In genomic region chr1:145993618-145994390, GRCh38 we compare ENCODE assay signal across 8 cellular contexts. TPM values are rescaled to one million over a fixed set of nuclear protein-coding genes. Genes with fewer than 3 reads are reported as not detected.
DNase-seq lines count a peak whose midpoint lies in the region; ATAC-seq and TF ChIP-seq lines count a peak whose summit lies in the region.

No MANE protein-coding gene starts in this region.

- no peaks in the 10 kb centered on the region for H3K9me3 ChIP-seq in BE2C
- no peaks in the 10 kb centered on the region for H3K9me3 ChIP-seq in MG63

- peak overlapping the region; percentile 97 for H3K4me3 Mint-ChIP-seq in natural killer cell

- H3K27me3 Mint-ChIP-seq in natural killer cell (ENCODE audit: low read depth in 2 of 2), result no peaks in the 10 kb centered on the region

- H3K27me3 ChIP-seq in BE2C (no peaks in the 10 kb centered on the region), MG63 (no peaks in the 10 kb centered on the region)

- H3K36me3 Mint-ChIP-seq in natural killer cell, result peaks cover 47% of the 10 kb centered on the region

- peak overlapping the region; percentile 97 for H3K27ac ChIP-seq in cingulate gyrus (ENCODE audit: low read depth, low read length)

- H3K36me3 ChIP-seq in BE2C (peaks cover 33% of the 10 kb centered on the region), MG63 (peaks cover 28% of the 10 kb centered on the region)

- H3K4me1 Mint-ChIP-seq in natural killer cell, result peaks cover 64 to 70% of the 10 kb centered on the region in 2 donors

- intact Hi-C loops in natural killer cell (cut with micrococcal nuclease), result loop anchor here (2.0 kb wide), 1 partner anchor 19 kb away; no protein-coding TSS in a partner anchor

- TF ChIP-seq CTCF in BE2C (IDR thresholded peaks at IDR 0.05; ENCODE audit: low read depth, low read length), result no peak
- TF ChIP-seq CTCF in natural killer cell (IDR thresholded peaks at IDR 0.05), result no peak

- H3K4me1 ChIP-seq in BE2C, result peaks cover 6% of the 10 kb centered on the region

- H3K27ac Mint-ChIP-seq in natural killer cell, result peak overlapping the region; percentile 97 to 99

- H3K9me3 Mint-ChIP-seq in natural killer cell, result no peaks in the 10 kb centered on the region

- DNase-seq in BE2C (no peak), MG63 (no peak), natural killer cell (no peak), inferior parietal cortex (ENCODE audit: extremely low spot score) (no peak), SIG-M5 treated with dmso at 0.1 percent for 504 hours (lab: John Stamatoyannopoulos, UW; ENCODE audit: unreplicated experiment) (no peak)
- DNase-seq in stimulated activated CD4-positive, alpha-beta T cell treated with anti-CD3 and anti-CD28 coated beads, Interleukin-4, amount 100 ng/mL, for 24 hours, result no peak

- peak overlapping the region; percentile 83 for H3K4me3 ChIP-seq in BE2C (ENCODE audit: low read depth, low read length)
- H3K4me3 ChIP-seq in MG63, result peak overlapping the region; percentile 56

- ATAC-seq in natural killer cell, result no peak
- no peak for ATAC-seq in HG03025 (IDR thresholded peaks at IDR 0.05; ENCODE audit: low FRiP score, unreplicated experiment)

RNA-seq across cellular contexts. Expression of gene TXNIP, which starts 2.6 kb away (rescaled TPM):
- polyA plus RNA-seq in BE2C (2012; ENCODE audit: insufficient read depth, insufficient read length, low read depth), result 13.2 TPM
- total RNA-seq in MG63 (2014; rRNA removed; shearing (Covaris generic); ENCODE audit: low replicate concordance), result 20.4 and 20.6 TPM in 2 replicates
- total RNA-seq in natural killer cell, result 1,000 to 10,000 TPM in 2 of 3 donors, 100 to 1,000 TPM in 1; 984 to 1,724 (median 1,422) TPM

RNA-seq across cellular contexts. Expression of gene HJV, which starts 27.7 kb away (rescaled TPM):
- not detected for polyA plus RNA-seq in BE2C (2012; ENCODE audit: insufficient read depth, insufficient read length, low read depth)
- total RNA-seq in MG63 (2014; rRNA removed; shearing (Covaris generic); ENCODE audit: low replicate concordance), result not detected in 2 replicates
- total RNA-seq in natural killer cell, result not detected

RNA-seq across cellular contexts. Expression of gene POLR3GL, which starts 29.3 kb away (rescaled TPM):
- 16.8 TPM for polyA plus RNA-seq in BE2C (2012; ENCODE audit: insufficient read depth, insufficient read length, low read depth)
- total RNA-seq in MG63 (2014; rRNA removed; shearing (Covaris generic); ENCODE audit: low replicate concordance), result 1.8 and 6.8 TPM in 2 replicates
- total RNA-seq in natural killer cell, result 10 to 100 TPM; 34.9 to 37.5 (median 37.4) TPM

RNA-seq across cellular contexts. Expression of gene ANKRD34A, which starts 29.4 kb away (rescaled TPM):
- polyA plus RNA-seq in BE2C (2012; ENCODE audit: insufficient read depth, insufficient read length, low read depth), result 7.9 TPM
- 0.30 TPM in 1 of 2 replicates, not detected in the other for total RNA-seq in MG63 (2014; rRNA removed; shearing (Covaris generic); ENCODE audit: low replicate concordance)
- 1 to 10 TPM; 1.4 to 1.9 (median 1.4) TPM for total RNA-seq in natural killer cell

RNA-seq across cellular contexts. Expression of gene LIX1L, which starts 36.0 kb away (rescaled TPM):
- 7.6 TPM for polyA plus RNA-seq in BE2C (2012; ENCODE audit: insufficient read depth, insufficient read length, low read depth)
- total RNA-seq in MG63 (2014; rRNA removed; shearing (Covaris generic); ENCODE audit: low replicate concordance), result 30.0 and 38.9 TPM in 2 replicates
- 10 to 100 TPM; 33.4 to 41.3 (median 38.2) TPM for total RNA-seq in natural killer cell

Comparison
In these comparisons a context has a peak if more than half of its experiments do, and no peak if none do; other contexts are left out.
1. RNA of gene TXNIP, which starts 2.6 kb away (total RNA-seq): 984 to 1,724 TPM in natural killer cell; 20.4 to 20.6 TPM in MG63; every median in the first group is over 10 times any median in the second.